1 cellular context compared by ENCODE assay signal in the genomic region with DNA sequence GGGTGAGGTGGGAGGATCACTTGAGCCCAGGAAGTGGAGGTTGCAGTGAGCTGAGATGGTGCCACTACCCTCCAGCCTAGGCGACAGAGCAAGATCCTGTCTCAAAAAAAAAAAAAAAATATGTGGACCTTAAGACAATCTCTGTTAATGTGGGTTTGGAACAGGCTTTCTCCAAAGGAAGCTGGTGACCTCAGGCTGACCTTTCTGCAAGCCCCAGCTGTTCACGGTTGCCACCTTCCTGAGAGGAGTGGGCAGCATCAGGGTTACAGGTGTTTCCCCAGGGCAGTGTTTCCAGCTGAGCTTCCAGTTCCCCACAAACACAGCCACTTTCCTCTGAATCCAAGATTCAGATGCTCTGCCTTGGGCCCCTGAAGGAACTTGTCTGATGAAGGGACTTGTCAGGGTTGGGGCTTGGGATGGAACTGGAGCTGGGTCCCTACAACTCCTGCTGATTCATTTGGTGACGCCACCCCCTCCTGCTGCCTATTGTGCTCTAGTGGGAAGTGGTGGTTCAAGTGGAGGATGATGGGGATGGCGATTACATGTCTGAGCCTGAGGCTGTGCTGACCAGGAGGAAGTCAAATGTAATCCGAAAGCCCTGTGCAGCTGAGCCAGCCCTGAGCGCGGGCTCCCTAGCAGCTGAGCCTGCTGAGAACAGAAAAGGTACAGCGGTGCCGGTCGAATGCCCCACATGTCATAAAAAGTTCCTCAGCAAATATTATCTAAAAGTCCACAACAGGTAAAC.
TF ChIP-seq lines count a peak whose summit lies in the region.

No MANE protein-coding gene starts in this region.

TF ChIP-seq in K562, 482 proteins besides CTCF, POLR2A, EP300 and RAD21 (continued from another document and continues in another):
- TF ChIP-seq, protein P1, sequence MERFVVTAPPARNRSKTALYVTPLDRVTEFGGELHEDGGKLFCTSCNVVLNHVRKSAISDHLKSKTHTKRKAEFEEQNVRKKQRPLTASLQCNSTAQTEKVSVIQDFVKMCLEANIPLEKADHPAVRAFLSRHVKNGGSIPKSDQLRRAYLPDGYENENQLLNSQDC (CRISPR knock-in tag; IDR thresholded peaks at IDR 0.05): no peak
- peak; percentile 85 for TF ChIP-seq JUND (IDR thresholded peaks at IDR 0.05; ENCODE audit: borderline replicate concordance, low read depth, low read length)
- peak; percentile 66; the same call in 1 of the 3 replicates for TF ChIP-seq JUND (tag; IDR thresholded peaks at IDR 0.05; ENCODE audit: borderline replicate concordance, low read depth, low read length)
- TF ChIP-seq GTF2F1 (IDR thresholded peaks at IDR 0.05; ENCODE audit: low read depth, low read length): no peak
- TF ChIP-seq, protein P2, sequence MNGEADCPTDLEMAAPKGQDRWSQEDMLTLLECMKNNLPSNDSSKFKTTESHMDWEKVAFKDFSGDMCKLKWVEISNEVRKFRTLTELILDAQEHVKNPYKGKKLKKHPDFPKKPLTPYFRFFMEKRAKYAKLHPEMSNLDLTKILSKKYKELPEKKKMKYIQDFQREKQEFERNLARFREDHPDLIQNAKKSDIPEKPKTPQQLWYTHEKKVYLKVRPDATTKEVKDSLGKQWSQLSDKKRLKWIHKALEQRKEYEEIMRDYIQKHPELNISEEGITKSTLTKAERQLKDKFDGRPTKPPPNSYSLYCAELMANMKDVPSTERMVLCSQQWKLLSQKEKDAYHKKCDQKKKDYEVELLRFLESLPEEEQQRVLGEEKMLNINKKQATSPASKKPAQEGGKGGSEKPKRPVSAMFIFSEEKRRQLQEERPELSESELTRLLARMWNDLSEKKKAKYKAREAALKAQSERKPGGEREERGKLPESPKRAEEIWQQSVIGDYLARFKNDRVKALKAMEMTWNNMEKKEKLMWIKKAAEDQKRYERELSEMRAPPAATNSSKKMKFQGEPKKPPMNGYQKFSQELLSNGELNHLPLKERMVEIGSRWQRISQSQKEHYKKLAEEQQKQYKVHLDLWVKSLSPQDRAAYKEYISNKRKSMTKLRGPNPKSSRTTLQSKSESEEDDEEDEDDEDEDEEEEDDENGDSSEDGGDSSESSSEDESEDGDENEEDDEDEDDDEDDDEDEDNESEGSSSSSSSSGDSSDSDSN (IDR thresholded peaks at IDR 0.05; ENCODE audit: borderline replicate concordance in 1 of 2, low read depth in 2 of 2, low read length in 2 of 2): 0 out of 4 replicates have a peak, but pooled peaks of 1 of the 2 experiments have one; percentile 52
- TF ChIP-seq, protein P3, sequence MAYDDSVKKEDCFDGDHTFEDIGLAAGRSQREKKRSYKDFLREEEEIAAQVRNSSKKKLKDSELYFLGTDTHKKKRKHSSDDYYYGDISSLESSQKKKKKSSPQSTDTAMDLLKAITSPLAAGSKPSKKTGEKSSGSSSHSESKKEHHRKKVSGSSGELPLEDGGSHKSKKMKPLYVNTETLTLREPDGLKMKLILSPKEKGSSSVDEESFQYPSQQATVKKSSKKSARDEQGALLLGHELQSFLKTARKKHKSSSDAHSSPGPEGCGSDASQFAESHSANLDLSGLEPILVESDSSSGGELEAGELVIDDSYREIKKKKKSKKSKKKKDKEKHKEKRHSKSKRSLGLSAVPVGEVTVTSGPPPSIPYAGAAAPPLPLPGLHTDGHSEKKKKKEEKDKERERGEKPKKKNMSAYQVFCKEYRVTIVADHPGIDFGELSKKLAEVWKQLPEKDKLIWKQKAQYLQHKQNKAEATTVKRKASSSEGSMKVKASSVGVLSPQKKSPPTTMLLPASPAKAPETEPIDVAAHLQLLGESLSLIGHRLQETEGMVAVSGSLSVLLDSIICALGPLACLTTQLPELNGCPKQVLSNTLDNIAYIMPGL (CRISPR knock-in tag; IDR thresholded peaks at IDR 0.05): no peak
- no peak for TF ChIP-seq SIN3A (IDR thresholded peaks at IDR 0.05; ENCODE audit: borderline replicate concordance in 2 of 2, control insufficient read depth in 1 of 2, low read depth in 2 of 2, low read length in 2 of 2)
- TF ChIP-seq SMC3 (conservative IDR thresholded peaks at IDR 0.05; ENCODE audit: insufficient read depth, low read depth, low read length): no peak
- TF ChIP-seq ZBTB1 (CRISPR knock-in tag; IDR thresholded peaks at IDR 0.05; ENCODE audit: borderline replicate concordance, low read depth): 0 out of 2 replicates have a peak, but pooled peaks have one; percentile 37
- TF ChIP-seq FUS (optimal IDR thresholded peaks at IDR 0.05; ENCODE audit: low read depth, low read length): no peak
- TF ChIP-seq, protein P4, sequence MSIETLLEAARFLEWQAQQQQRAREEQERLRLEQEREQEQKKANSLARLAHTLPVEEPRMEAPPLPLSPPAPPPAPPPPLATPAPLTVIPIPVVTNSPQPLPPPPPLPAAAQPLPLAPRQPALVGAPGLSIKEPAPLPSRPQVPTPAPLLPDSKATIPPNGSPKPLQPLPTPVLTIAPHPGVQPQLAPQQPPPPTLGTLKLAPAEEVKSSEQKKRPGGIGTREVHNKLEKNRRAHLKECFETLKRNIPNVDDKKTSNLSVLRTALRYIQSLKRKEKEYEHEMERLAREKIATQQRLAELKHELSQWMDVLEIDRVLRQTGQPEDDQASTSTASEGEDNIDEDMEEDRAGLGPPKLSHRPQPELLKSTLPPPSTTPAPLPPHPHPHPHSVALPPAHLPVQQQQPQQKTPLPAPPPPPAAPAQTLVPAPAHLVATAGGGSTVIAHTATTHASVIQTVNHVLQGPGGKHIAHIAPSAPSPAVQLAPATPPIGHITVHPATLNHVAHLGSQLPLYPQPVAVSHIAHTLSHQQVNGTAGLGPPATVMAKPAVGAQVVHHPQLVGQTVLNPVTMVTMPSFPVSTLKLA (conservative IDR thresholded peaks at IDR 0.05): 0 out of 4 replicates have a peak, but pooled peaks of 1 of the 2 experiments have one; percentile 15
- 0 out of 2 replicates have a peak, but pooled peaks have one; percentile 24 for TF ChIP-seq L3MBTL2 (IDR thresholded peaks at IDR 0.05)
- TF ChIP-seq ZNF717 (CRISPR knock-in tag; IDR thresholded peaks at IDR 0.05): no peak
- peak; percentile 26 for TF ChIP-seq TBP (optimal IDR thresholded peaks at IDR 0.05; ENCODE audit: low read depth, low read length)
- TF ChIP-seq, protein P5, sequence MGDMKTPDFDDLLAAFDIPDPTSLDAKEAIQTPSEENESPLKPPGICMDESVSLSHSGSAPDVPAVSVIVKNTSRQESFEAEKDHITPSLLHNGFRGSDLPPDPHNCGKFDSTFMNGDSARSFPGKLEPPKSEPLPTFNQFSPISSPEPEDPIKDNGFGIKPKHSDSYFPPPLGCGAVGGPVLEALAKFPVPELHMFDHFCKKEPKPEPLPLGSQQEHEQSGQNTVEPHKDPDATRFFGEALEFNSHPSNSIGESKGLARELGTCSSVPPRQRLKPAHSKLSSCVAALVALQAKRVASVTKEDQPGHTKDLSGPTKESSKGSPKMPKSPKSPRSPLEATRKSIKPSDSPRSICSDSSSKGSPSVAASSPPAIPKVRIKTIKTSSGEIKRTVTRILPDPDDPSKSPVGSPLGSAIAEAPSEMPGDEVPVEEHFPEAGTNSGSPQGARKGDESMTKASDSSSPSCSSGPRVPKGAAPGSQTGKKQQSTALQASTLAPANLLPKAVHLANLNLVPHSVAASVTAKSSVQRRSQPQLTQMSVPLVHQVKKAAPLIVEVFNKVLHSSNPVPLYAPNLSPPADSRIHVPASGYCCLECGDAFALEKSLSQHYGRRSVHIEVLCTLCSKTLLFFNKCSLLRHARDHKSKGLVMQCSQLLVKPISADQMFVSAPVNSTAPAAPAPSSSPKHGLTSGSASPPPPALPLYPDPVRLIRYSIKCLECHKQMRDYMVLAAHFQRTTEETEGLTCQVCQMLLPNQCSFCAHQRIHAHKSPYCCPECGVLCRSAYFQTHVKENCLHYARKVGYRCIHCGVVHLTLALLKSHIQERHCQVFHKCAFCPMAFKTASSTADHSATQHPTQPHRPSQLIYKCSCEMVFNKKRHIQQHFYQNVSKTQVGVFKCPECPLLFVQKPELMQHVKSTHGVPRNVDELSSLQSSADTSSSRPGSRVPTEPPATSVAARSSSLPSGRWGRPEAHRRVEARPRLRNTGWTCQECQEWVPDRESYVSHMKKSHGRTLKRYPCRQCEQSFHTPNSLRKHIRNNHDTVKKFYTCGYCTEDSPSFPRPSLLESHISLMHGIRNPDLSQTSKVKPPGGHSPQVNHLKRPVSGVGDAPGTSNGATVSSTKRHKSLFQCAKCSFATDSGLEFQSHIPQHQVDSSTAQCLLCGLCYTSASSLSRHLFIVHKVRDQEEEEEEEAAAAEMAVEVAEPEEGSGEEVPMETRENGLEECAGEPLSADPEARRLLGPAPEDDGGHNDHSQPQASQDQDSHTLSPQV (IDR thresholded peaks at IDR 0.05): no peak
- no peak for TF ChIP-seq MYNN (IDR thresholded peaks at IDR 0.05)
- TF ChIP-seq MYNN (CRISPR knock-in tag; IDR thresholded peaks at IDR 0.05): no peak
- TF ChIP-seq, protein P6, sequence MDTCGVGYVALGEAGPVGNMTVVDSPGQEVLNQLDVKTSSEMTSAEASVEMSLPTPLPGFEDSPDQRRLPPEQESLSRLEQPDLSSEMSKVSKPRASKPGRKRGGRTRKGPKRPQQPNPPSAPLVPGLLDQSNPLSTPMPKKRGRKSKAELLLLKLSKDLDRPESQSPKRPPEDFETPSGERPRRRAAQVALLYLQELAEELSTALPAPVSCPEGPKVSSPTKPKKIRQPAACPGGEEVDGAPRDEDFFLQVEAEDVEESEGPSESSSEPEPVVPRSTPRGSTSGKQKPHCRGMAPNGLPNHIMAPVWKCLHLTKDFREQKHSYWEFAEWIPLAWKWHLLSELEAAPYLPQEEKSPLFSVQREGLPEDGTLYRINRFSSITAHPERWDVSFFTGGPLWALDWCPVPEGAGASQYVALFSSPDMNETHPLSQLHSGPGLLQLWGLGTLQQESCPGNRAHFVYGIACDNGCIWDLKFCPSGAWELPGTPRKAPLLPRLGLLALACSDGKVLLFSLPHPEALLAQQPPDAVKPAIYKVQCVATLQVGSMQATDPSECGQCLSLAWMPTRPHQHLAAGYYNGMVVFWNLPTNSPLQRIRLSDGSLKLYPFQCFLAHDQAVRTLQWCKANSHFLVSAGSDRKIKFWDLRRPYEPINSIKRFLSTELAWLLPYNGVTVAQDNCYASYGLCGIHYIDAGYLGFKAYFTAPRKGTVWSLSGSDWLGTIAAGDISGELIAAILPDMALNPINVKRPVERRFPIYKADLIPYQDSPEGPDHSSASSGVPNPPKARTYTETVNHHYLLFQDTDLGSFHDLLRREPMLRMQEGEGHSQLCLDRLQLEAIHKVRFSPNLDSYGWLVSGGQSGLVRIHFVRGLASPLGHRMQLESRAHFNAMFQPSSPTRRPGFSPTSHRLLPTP (IDR thresholded peaks at IDR 0.05; ENCODE audit: borderline replicate concordance, extremely low read depth, insufficient read length): no peak
- TF ChIP-seq ELF4 (CRISPR knock-in tag; IDR thresholded peaks at IDR 0.05): no peak
- no peak for TF ChIP-seq ZNF384 (IDR thresholded peaks at IDR 0.05; ENCODE audit: low read depth, low read length)
- TF ChIP-seq ZC3H8 (IDR thresholded peaks at IDR 0.05): no peak
- no peak for TF ChIP-seq HOXB6 (CRISPR knock-in tag; IDR thresholded peaks at IDR 0.05; ENCODE audit: borderline replicate concordance)
- no peak for TF ChIP-seq NFE2L1 (tag; IDR thresholded peaks at IDR 0.05; ENCODE audit: borderline replicate concordance, low read depth)
- TF ChIP-seq, protein P7, sequence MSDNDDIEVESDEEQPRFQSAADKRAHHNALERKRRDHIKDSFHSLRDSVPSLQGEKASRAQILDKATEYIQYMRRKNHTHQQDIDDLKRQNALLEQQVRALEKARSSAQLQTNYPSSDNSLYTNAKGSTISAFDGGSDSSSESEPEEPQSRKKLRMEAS (CRISPR knock-in tag; IDR thresholded peaks at IDR 0.05): peak; percentile 26; the same call in 1 of the 2 replicates
- TF ChIP-seq MAZ (CRISPR knock-in tag; conservative IDR thresholded peaks at IDR 0.05 in 1 of 2, IDR thresholded peaks at IDR 0.05 in 1 of 2): 0 out of 4 replicates have a peak, but pooled peaks of 1 of the 2 experiments have one; percentile 26
- TF ChIP-seq SMARCA5 (IDR thresholded peaks at IDR 0.05): no peak
- TF ChIP-seq MYC (IDR thresholded peaks at IDR 0.05; ENCODE audit: low read depth, low read length): peak; percentile 36; the same call in 1 of the 2 replicates
- no peak for TF ChIP-seq MYC (CRISPR knock-in tag; IDR thresholded peaks at IDR 0.05; ENCODE audit: borderline replicate concordance, low read depth)
- no peak for TF ChIP-seq NFYB (IDR thresholded peaks at IDR 0.05; ENCODE audit: extremely low read depth, insufficient read length)
- TF ChIP-seq HDAC2 (IDR thresholded peaks at IDR 0.05): peak; percentile 36; the same call in 1 of the 2 replicates
- TF ChIP-seq HCFC1 (IDR thresholded peaks at IDR 0.05; ENCODE audit: low read depth, low read length): no peak
- TF ChIP-seq JUN (IDR thresholded peaks at IDR 0.05; ENCODE audit: borderline replicate concordance, low read depth, low read length): peak; percentile 81
- TF ChIP-seq JUN (CRISPR knock-in tag; IDR thresholded peaks at IDR 0.05; ENCODE audit: borderline replicate concordance): no peak
- TF ChIP-seq, protein P8, sequence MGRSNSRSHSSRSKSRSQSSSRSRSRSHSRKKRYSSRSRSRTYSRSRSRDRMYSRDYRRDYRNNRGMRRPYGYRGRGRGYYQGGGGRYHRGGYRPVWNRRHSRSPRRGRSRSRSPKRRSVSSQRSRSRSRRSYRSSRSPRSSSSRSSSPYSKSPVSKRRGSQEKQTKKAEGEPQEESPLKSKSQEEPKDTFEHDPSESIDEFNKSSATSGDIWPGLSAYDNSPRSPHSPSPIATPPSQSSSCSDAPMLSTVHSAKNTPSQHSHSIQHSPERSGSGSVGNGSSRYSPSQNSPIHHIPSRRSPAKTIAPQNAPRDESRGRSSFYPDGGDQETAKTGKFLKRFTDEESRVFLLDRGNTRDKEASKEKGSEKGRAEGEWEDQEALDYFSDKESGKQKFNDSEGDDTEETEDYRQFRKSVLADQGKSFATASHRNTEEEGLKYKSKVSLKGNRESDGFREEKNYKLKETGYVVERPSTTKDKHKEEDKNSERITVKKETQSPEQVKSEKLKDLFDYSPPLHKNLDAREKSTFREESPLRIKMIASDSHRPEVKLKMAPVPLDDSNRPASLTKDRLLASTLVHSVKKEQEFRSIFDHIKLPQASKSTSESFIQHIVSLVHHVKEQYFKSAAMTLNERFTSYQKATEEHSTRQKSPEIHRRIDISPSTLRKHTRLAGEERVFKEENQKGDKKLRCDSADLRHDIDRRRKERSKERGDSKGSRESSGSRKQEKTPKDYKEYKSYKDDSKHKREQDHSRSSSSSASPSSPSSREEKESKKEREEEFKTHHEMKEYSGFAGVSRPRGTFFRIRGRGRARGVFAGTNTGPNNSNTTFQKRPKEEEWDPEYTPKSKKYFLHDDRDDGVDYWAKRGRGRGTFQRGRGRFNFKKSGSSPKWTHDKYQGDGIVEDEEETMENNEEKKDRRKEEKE (IDR thresholded peaks at IDR 0.05; ENCODE audit: borderline replicate concordance in 1 of 2, control insufficient read depth in 1 of 2, low read depth in 2 of 2, low read length in 1 of 2): no peak
- TF ChIP-seq, protein P9, sequence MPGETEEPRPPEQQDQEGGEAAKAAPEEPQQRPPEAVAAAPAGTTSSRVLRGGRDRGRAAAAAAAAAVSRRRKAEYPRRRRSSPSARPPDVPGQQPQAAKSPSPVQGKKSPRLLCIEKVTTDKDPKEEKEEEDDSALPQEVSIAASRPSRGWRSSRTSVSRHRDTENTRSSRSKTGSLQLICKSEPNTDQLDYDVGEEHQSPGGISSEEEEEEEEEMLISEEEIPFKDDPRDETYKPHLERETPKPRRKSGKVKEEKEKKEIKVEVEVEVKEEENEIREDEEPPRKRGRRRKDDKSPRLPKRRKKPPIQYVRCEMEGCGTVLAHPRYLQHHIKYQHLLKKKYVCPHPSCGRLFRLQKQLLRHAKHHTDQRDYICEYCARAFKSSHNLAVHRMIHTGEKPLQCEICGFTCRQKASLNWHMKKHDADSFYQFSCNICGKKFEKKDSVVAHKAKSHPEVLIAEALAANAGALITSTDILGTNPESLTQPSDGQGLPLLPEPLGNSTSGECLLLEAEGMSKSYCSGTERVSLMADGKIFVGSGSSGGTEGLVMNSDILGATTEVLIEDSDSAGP (CRISPR knock-in tag; IDR thresholded peaks at IDR 0.05): no peak
- TF ChIP-seq RNF2 (IDR thresholded peaks at IDR 0.05): no peak
- peak; percentile 69; the same call in 1 of the 2 replicates for TF ChIP-seq SPI1 (IDR thresholded peaks at IDR 0.05; ENCODE audit: borderline replicate concordance, low read depth, low read length)
- no peak for TF ChIP-seq POLR2AphosphoS2 (IDR thresholded peaks at IDR 0.05; ENCODE audit: low read length)
- TF ChIP-seq ZZZ3 (IDR thresholded peaks at IDR 0.05): no peak
